29 cellular contexts compared by ENCODE assay signal in genomic region chr20:61877331-61877730, GRCh38.
A peak's percentile ranks its signal among the peaks of the same experiment; 100 is the strongest.
DNase-seq lines count a peak whose midpoint lies in the region; ATAC-seq, FAIRE-seq and TF ChIP-seq lines count a peak whose summit lies in the region.
"Had no signal": no experiment of that assay in that cellular context is flagged by ENCODE, and none has a peak within 500 bp of the region (broad histone marks: within the 10 kb centered on the region; RNA-seq: fewer than 3 reads in every experiment).

No MANE protein-coding gene starts in this region.

- peaks cover 10% of the 10 kb centered on the region for H3K4me1 Mint-ChIP-seq in brain
- H3K4me1 Mint-ChIP-seq in neural crest cell = no peaks in the 10 kb centered on the region
- H3K4me1 Mint-ChIP-seq: CD14-positive monocyte; CD4-positive, alpha-beta memory T cell; CD4-positive, CD25-positive, alpha-beta regulatory T cell; CD8-positive, alpha-beta memory T cell had no signal

- H3K27me3 Mint-ChIP-seq in brain (peaks cover 4% of the 10 kb centered on the region), neural crest cell (ENCODE audit: low read depth) (no peaks in the 10 kb centered on the region)
- H3K27me3 Mint-ChIP-seq: CD4-positive, CD25-positive, alpha-beta regulatory T cell; CD8-positive, alpha-beta memory T cell had no signal

- H3K9me3 Mint-ChIP-seq in brain (peaks cover 0 to 4% (median 0%) of the 10 kb centered on the region in 5 experiments), neural crest cell (no peaks in the 10 kb centered on the region)
- H3K9me3 Mint-ChIP-seq: CD4-positive, CD25-positive, alpha-beta regulatory T cell; CD8-positive, alpha-beta memory T cell had no signal

- H3K27me3 ChIP-seq in right cardiac atrium (ENCODE audit: control insufficient read depth, insufficient read depth) (no peaks in the 10 kb centered on the region), heart left ventricle (peaks cover 0 to 27% (median 0%) of the 10 kb centered on the region in 9 donors)
- H3K27me3 ChIP-seq: BLaER1 had no signal

- TF ChIP-seq POLR2A in heart left ventricle (IDR thresholded peaks at IDR 0.05) = no peak

- no peaks in the 10 kb centered on the region for H3K36me3 ChIP-seq in heart left ventricle
- H3K36me3 ChIP-seq: BE2C, BLaER1 had no signal

- H3K4me3 Mint-ChIP-seq in brain (no peak overlapping the region), neural crest cell (no peak overlapping the region)
- H3K4me3 Mint-ChIP-seq: CD14-positive monocyte; CD4-positive, alpha-beta memory T cell; CD4-positive, CD25-positive, alpha-beta regulatory T cell; CD8-positive, alpha-beta memory T cell had no signal

- DNase-seq in right cardiac atrium = peak; percentile 6 to 38 (median 18)
- no peak for DNase-seq in heart left ventricle
- no peak for DNase-seq in HTR-8/SVneo (ENCODE audit: insufficient read length, low spot score)
- no peak for DNase-seq in neural crest cell (ENCODE audit: low read depth, low spot score)
- DNase-seq in ecto neural progenitor cell (ENCODE audit: low spot score) = no peak
- no peak for DNase-seq in HuH-7 (ENCODE audit: low spot score)
- no peak for DNase-seq in NCI-H345 (lab: John Stamatoyannopoulos, UW)
- DNase-seq: 8988T; ACHN; BE2C; C1 segment of cervical spinal cord; CD4-positive, alpha-beta memory T cell; CD4-positive, CD25-positive, alpha-beta regulatory T cell; CD8-positive, alpha-beta memory T cell; COR-L47; DMS 273 treated with DMSO at 0.1 percent for 48 hours; DMS153; DMS53; DMS79; DND-41; EL; GDM1 had no signal

- TF ChIP-seq CTCF in heart left ventricle (IDR thresholded peaks at IDR 0.05) = no peak
- TF ChIP-seq CTCF in brain (conservative IDR thresholded peaks at IDR 0.05) = no peak
- TF ChIP-seq CTCF in neural crest cell (conservative IDR thresholded peaks at IDR 0.05) = no peak

- no peaks in the 10 kb centered on the region for H3K9me3 ChIP-seq in right cardiac atrium (ENCODE audit: control insufficient read depth, low read length)
- no peaks in the 10 kb centered on the region for H3K9me3 ChIP-seq in heart left ventricle
- H3K9me3 ChIP-seq: BE2C, BLaER1 had no signal

- 79% methylated on average over 20 of the region's 20 CpGs for WGBS in right cardiac atrium
- 76 to 88% (median 85%) methylated on average over 19 to 20 of the region's 20 CpGs for WGBS in heart left ventricle, 4 donors

- no peak overlapping the region for H3K27ac ChIP-seq in right cardiac atrium (ENCODE audit: low read length)
- H3K27ac ChIP-seq in heart left ventricle = no peak overlapping the region
- H3K27ac ChIP-seq: BLaER1 had no signal

- H3K4me1 ChIP-seq in right cardiac atrium (ENCODE audit: control insufficient read depth, insufficient read depth, low read length) = no peaks in the 10 kb centered on the region
- H3K4me1 ChIP-seq in heart left ventricle = no peaks in the 10 kb centered on the region
- H3K4me1 ChIP-seq: BE2C had no signal

- H3K27ac Mint-ChIP-seq in brain = peak overlapping the region in 3 of 5 experiments; percentile 16 to 72 (median 42)
- H3K27ac Mint-ChIP-seq in neural crest cell (ENCODE audit: unreplicated experiment) = peak overlapping the region; percentile 50
- H3K27ac Mint-ChIP-seq: CD4-positive, alpha-beta memory T cell; CD4-positive, CD25-positive, alpha-beta regulatory T cell; CD8-positive, alpha-beta memory T cell had no signal

- ATAC-seq in right cardiac atrium (no peak), heart left ventricle (no peak)
- ATAC-seq: GM12878 had no signal

- FAIRE-seq in HTR-8/SVneo (lab: Jason Lieb, UNC) = peak; percentile 60
- FAIRE-seq: A204.1, GM12878, GM12892, GM18507 had no signal

- H3K4me3 ChIP-seq in right cardiac atrium (ENCODE audit: low read length) = no peak overlapping the region
- H3K4me3 ChIP-seq in heart left ventricle = no peak overlapping the region
- H3K4me3 ChIP-seq: BLaER1, GM12878 had no signal

- H3K36me3 Mint-ChIP-seq in brain (peaks cover 5% of the 10 kb centered on the region), neural crest cell (ENCODE audit: low read depth) (no peaks in the 10 kb centered on the region)
- H3K36me3 Mint-ChIP-seq: CD14-positive monocyte; CD4-positive, alpha-beta memory T cell; CD4-positive, CD25-positive, alpha-beta regulatory T cell; CD8-positive, alpha-beta memory T cell had no signal

- intact Hi-C loops in right cardiac atrium (cut with DNase I) = no loop called here
- intact Hi-C loops in heart left ventricle (cut with DNase I) = loop anchor here in 1 of 10 donors (5.0 kb wide), 1 partner anchor 615 kb away; no protein-coding TSS in a partner anchor

Comparison
In these comparisons a context has a peak if more than half of its experiments do, and no peak if none do; other contexts are left out.
1. DNase-seq: peak in right cardiac atrium (3 of 3); none in heart left ventricle (0 of 5), HTR-8/SVneo (single experiment), neural crest cell (single experiment), ecto neural progenitor cell (single experiment), HuH-7 (single experiment) and NCI-H345 (single experiment).